In genomic region chr15:90782450-90782849, GRCh38 we compare ENCODE assay signal across 25 cellular contexts.
DNase-seq lines count a peak whose midpoint lies in the region; ATAC-seq, FAIRE-seq and TF ChIP-seq lines count a peak whose summit lies in the region.
"Had no signal": no experiment of that assay in that cellular context is flagged by ENCODE, and none has a peak within 500 bp of the region (broad histone marks: within the 10 kb centered on the region; RNA-seq: fewer than 3 reads in every experiment).

No MANE protein-coding gene starts in this region.

- TF ChIP-seq POLR2A in GM12891 (IDR thresholded peaks at IDR 0.05; ENCODE audit: low read depth, low read length) (no peak), erythroblast (IDR thresholded peaks at IDR 0.05; ENCODE audit: low read length) (no peak)

- H3K9me3 ChIP-seq in left ventricle myocardium inferior (replicated peaks) (no peaks in the 10 kb centered on the region), neutrophil (no peaks in the 10 kb centered on the region)
- H3K9me3 ChIP-seq: A549, Caco-2, Peyer's patch, SJSA1 had no signal

- TF ChIP-seq CTCF in left ventricle myocardium inferior (IDR thresholded peaks at IDR 0.05; ENCODE audit: borderline replicate concordance), result no peak
- TF ChIP-seq CTCF in neutrophil (IDR thresholded peaks at IDR 0.05), result no peak

- intact Hi-C loops in Right ventricle myocardium inferior (cut with DNase I) (no loop called here), left ventricle myocardium inferior (cut with micrococcal nuclease) (no loop called here)

- peak; percentile 28 for FAIRE-seq in GM12891 (lab: Jason Lieb, UNC)
- FAIRE-seq: A549, HepG2 had no signal

- peaks cover 7% of the 10 kb centered on the region for H3K36me3 ChIP-seq in left ventricle myocardium inferior
- H3K36me3 ChIP-seq in neutrophil, result no peaks in the 10 kb centered on the region
- H3K36me3 ChIP-seq: Peyer's patch had no signal

- H3K4me3 ChIP-seq in left ventricle myocardium inferior, result no peak overlapping the region
- no peak overlapping the region for H3K4me3 ChIP-seq in neutrophil (ENCODE audit: low read depth in 1 of 2, low read length in 1 of 2)
- H3K4me3 ChIP-seq: A549, Peyer's patch, SJSA1 had no signal

- no peak for DNase-seq in Right ventricle myocardium inferior (ENCODE audit: missing footprints)
- no peak for DNase-seq in left ventricle myocardium inferior
- DNase-seq in GM12891 (ENCODE audit: insufficient read length, low spot score), result no peak
- DNase-seq in erythroblast (lab: John Stamatoyannopoulos, UW), result peak; percentile 59 to 72
- DNase-seq in germinal center (ENCODE audit: low spot score), result no peak
- no peak for DNase-seq in kidney tubule cell (ENCODE audit: low spot score)
- DNase-seq: Caco-2; CD4-positive, CD25-positive, alpha-beta regulatory T cell; DMS 273 treated with DMSO at 0.1 percent for 48 hours; DMS79 treated with DMSO at 0.1 percent for 48 hours; H9; HFFc6; KBM-7; NCI-H1092; NCI-H1436; NCI-H2029; NCI-H226; NCI-H524; NCI-H82; Peyer's patch had no signal

- peak; percentile 28 for ATAC-seq in Right ventricle myocardium inferior
- ATAC-seq: A549, HepG2 had no signal

- H3K27ac ChIP-seq in left ventricle myocardium inferior (replicated peaks) (no peak overlapping the region), neutrophil (peak overlapping the region; percentile 71)
- H3K27ac ChIP-seq: A549, HL-60, Peyer's patch, SJSA1 had no signal

- H3K4me1 ChIP-seq in left ventricle myocardium inferior, result peaks cover 13% of the 10 kb centered on the region
- H3K4me1 ChIP-seq in neutrophil (ENCODE audit: control insufficient read depth in 1 of 2, insufficient read depth in 1 of 2, low read depth in 1 of 2, low read length in 1 of 2), result peaks cover 21 to 30% of the 10 kb centered on the region in 2 experiments
- H3K4me1 ChIP-seq: A549, Caco-2, Peyer's patch had no signal

- H3K27me3 ChIP-seq in left ventricle myocardium inferior (ENCODE audit: low read depth), result no peaks in the 10 kb centered on the region
- H3K27me3 ChIP-seq in neutrophil, result no peaks in the 10 kb centered on the region
- H3K27me3 ChIP-seq: Peyer's patch, SJSA1 had no signal

TF ChIP-seq in GM12891, 5 proteins besides CTCF, POLR2A, EP300 and RAD21:
- TF ChIP-seq TAF1 (IDR thresholded peaks at IDR 0.05; ENCODE audit: low read depth, low read length) (no peak), PAX5 (IDR thresholded peaks at IDR 0.05; ENCODE audit: insufficient read depth, low read length, severe bottlenecking) (no peak), POLR2AphosphoS5 (IDR thresholded peaks at IDR 0.05; ENCODE audit: low read depth, low read length) (no peak), POU2F2 (IDR thresholded peaks at IDR 0.05; ENCODE audit: low read depth, low read length) (no peak), SPI1 (IDR thresholded peaks at IDR 0.05; ENCODE audit: low read depth, low read length) (no peak)

Comparison
In these comparisons a context has a peak if more than half of its experiments do, and no peak if none do; other contexts are left out.
1. DNase-seq: peak in erythroblast (2 of 2); none in Right ventricle myocardium inferior (single experiment), left ventricle myocardium inferior (single experiment), GM12891 (single experiment), germinal center (single experiment) and kidney tubule cell (single experiment).